In genomic region chrX:11589573-11590110, GRCh38 we compare ENCODE assay signal across 17 cellular contexts.
DNase-seq lines count a peak whose midpoint lies in the region; TF ChIP-seq lines count a peak whose summit lies in the region.
"Had no signal": no experiment of that assay in that cellular context is flagged by ENCODE, and none has a peak within 500 bp of the region (broad histone marks: within the 10 kb centered on the region; RNA-seq: fewer than 3 reads in every experiment).

No MANE protein-coding gene starts in this region.

- H3K36me3 ChIP-seq in HEK293 (ENCODE audit: control insufficient read depth in 2 of 2, insufficient read depth in 1 of 2, low read length in 2 of 2), result no peaks in the 10 kb centered on the region
- H3K36me3 ChIP-seq: HAP-1 had no signal

- H3K27me3 Mint-ChIP-seq in nephron progenitor cell (ENCODE audit: low read depth, poor library complexity), result peaks cover under 1% of the 10 kb centered on the region
- H3K27me3 Mint-ChIP-seq: CD4-positive, CD25-positive, alpha-beta regulatory T cell had no signal

- H3K27ac ChIP-seq in HEK293 (ENCODE audit: extremely low read depth, low read depth, low read length), result no peak overlapping the region

- H3K4me3 ChIP-seq in HEK293 (ENCODE audit: low read depth, low read length) (no peak overlapping the region), fibroblast of villous mesenchyme (ENCODE audit: low read depth, low read length) (no peak overlapping the region)
- H3K4me3 ChIP-seq: HAP-1, K562 had no signal

- CTCF ChIA-PET in HEK293 (lab: Yijun Ruan, JAX), result interaction anchor here (0.8 kb wide), 1 partner anchor 76 kb away, joined by 3 read pairs; no protein-coding TSS in a partner anchor

- H3K4me3 Mint-ChIP-seq in nephron progenitor cell, result no peak overlapping the region
- H3K4me3 Mint-ChIP-seq: CD4-positive, CD25-positive, alpha-beta regulatory T cell had no signal

- TF ChIP-seq CTCF in HEK293 (tag by site-specific recombination; IDR thresholded peaks at IDR 0.05) (no peak), fibroblast of villous mesenchyme (IDR thresholded peaks at IDR 0.05; ENCODE audit: insufficient read depth, low read depth, low read length) (no peak), nephron progenitor cell (IDR thresholded peaks at IDR 0.05) (no peak)

- H3K9me3 Mint-ChIP-seq in nephron progenitor cell, result peaks cover 52% of the 10 kb centered on the region
- H3K9me3 Mint-ChIP-seq: CD4-positive, CD25-positive, alpha-beta regulatory T cell had no signal

- no peaks in the 10 kb centered on the region for H3K36me3 Mint-ChIP-seq in nephron progenitor cell (ENCODE audit: low read depth)
- H3K36me3 Mint-ChIP-seq: CD4-positive, CD25-positive, alpha-beta regulatory T cell had no signal

- POLR2A ChIA-PET in HEK293 (lab: Yijun Ruan, JAX), result no interaction called here

- H3K4me1 ChIP-seq in HEK293 (ENCODE audit: control insufficient read depth, insufficient read depth, low read length), result no peaks in the 10 kb centered on the region
- H3K4me1 ChIP-seq: HAP-1 had no signal

- no peaks in the 10 kb centered on the region for H3K9me3 ChIP-seq in HEK293 (ENCODE audit: control insufficient read depth, insufficient read depth, low read depth, low read length)
- H3K9me3 ChIP-seq: HAP-1 had no signal

- H3K4me1 Mint-ChIP-seq in nephron progenitor cell, result peaks cover 26% of the 10 kb centered on the region

- DNase-seq in CD1c-positive myeloid dendritic cell (ENCODE audit: extremely low spot score) (peak; percentile 1), fibroblast of villous mesenchyme (ENCODE audit: low read depth) (peak; percentile 62), nephron progenitor cell (no peak), NK-92 (lab: John Stamatoyannopoulos, UW; ENCODE audit: unreplicated experiment) (no peak), NCI-H1417 (lab: John Stamatoyannopoulos, UW) (no peak), NCI-H526 (lab: John Stamatoyannopoulos, UW) (no peak)
- DNase-seq: CD4-positive, CD25-positive, alpha-beta regulatory T cell; EL; NCI-H1436; NCI-H2029; NCI-H2171; NCI-H446; OCI-M1; SHP77 treated with DMSO at 0.1 percent for 48 hours had no signal

- H3K27ac Mint-ChIP-seq in nephron progenitor cell, result peak overlapping the region; percentile 76
- H3K27ac Mint-ChIP-seq: CD4-positive, CD25-positive, alpha-beta regulatory T cell had no signal

TF ChIP-seq in HEK293, 187 proteins besides CTCF, POLR2A, EP300 and RAD21:
- TF ChIP-seq YY2 (tag by site-specific recombination; IDR thresholded peaks at IDR 0.05) (no peak), ZFHX2 (tag by site-specific recombination; conservative IDR thresholded peaks at IDR 0.05) (0 out of 2 replicates have a peak, but pooled peaks have one; percentile 7), ZNF530 (tag by site-specific recombination; IDR thresholded peaks at IDR 0.05; ENCODE audit: low read depth) (no peak)

Comparison
In these comparisons a context has a peak if more than half of its experiments do, and no peak if none do; other contexts are left out.
1. DNase-seq: peak in CD1c-positive myeloid dendritic cell (single experiment) and fibroblast of villous mesenchyme (single experiment); none in nephron progenitor cell (single experiment), NK-92 (single experiment), NCI-H1417 (0 of 3) and NCI-H526 (0 of 2).